12 cellular contexts compared by ENCODE assay signal in the genomic region with DNA sequence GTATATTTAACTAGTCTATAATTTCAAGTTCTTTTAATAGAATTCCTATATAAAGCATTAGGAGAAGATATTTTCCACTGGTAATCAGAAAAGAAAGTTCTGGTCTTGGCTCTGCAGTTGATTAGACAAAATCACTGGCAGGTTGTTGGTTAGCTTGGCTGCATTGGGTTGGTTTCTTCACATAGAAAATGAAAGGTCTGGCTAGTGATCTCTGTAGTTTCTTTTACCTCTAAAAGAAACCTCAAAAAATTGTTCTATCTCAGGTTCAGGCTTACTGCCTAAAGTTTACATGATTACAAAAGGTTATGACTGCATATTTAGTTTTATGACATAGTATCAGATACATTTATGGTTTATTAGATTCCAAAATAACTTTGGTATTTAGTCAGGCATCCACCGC.
DNase-seq lines count a peak whose midpoint lies in the region; ATAC-seq and TF ChIP-seq lines count a peak whose summit lies in the region.
"Had no signal": no experiment of that assay in that cellular context is flagged by ENCODE, and none has a peak within 500 bp of the region (broad histone marks: within the 10 kb centered on the region; RNA-seq: fewer than 3 reads in every experiment).

No MANE protein-coding gene starts in this region.

- no peaks in the 10 kb centered on the region for H3K27me3 ChIP-seq in RWPE2 (ENCODE audit: insufficient read depth, poor library complexity, severe bottlenecking)
- H3K27me3 ChIP-seq: BLaER1, sigmoid colon had no signal

- H3K36me3 ChIP-seq in RWPE2 (ENCODE audit: low read depth) (no peaks in the 10 kb centered on the region), mucosa of descending colon (ENCODE audit: low read depth) (no peaks in the 10 kb centered on the region)
- H3K36me3 ChIP-seq: BLaER1 had no signal

- H3K4me3 ChIP-seq in RWPE2 (ENCODE audit: severe bottlenecking) (no peak overlapping the region), mucosa of descending colon (no peak overlapping the region)
- H3K4me3 ChIP-seq: BLaER1, sigmoid colon had no signal

- H3K9me3 ChIP-seq in RWPE2 (ENCODE audit: severe bottlenecking) (no peaks in the 10 kb centered on the region), mucosa of descending colon (no peaks in the 10 kb centered on the region)
- H3K9me3 ChIP-seq: BLaER1 had no signal

- H3K4me1 ChIP-seq in RWPE2 (ENCODE audit: insufficient read depth, poor library complexity, severe bottlenecking) = peaks cover 7% of the 10 kb centered on the region
- H3K4me1 ChIP-seq in mucosa of descending colon (ENCODE audit: low read depth) = no peaks in the 10 kb centered on the region
- H3K4me1 ChIP-seq: BLaER1 had no signal

- ATAC-seq in GM18502 (IDR thresholded peaks at IDR 0.05; ENCODE audit: poor library complexity, unreplicated experiment) = peak; percentile 65
- ATAC-seq in GM19455 (IDR thresholded peaks at IDR 0.05; ENCODE audit: unreplicated experiment) = peak; percentile 65
- peak; percentile 59 for ATAC-seq in HG03025 (IDR thresholded peaks at IDR 0.05; ENCODE audit: low FRiP score, unreplicated experiment)
- ATAC-seq in RWPE2 (ENCODE audit: low read depth) = no peak
- no peak for ATAC-seq in mucosa of descending colon

- DNase-seq in RWPE2 (ENCODE audit: low spot score) = no peak
- DNase-seq in stimulated activated CD4-positive, alpha-beta T cell treated with anti-CD3 and anti-CD28 coated beads, Interleukin-4, amount 100 ng/mL, for 4 hours = no peak
- DNase-seq in SHP77 (lab: John Stamatoyannopoulos, UW) = no peak
- no peak for DNase-seq in stimulated activated CD8-positive, alpha-beta memory T cell treated with anti-CD3 and anti-CD28 coated beads, Interleukin-4, amount 100 ng/mL, for 48 hours
- no peak for DNase-seq in mucosa of descending colon
- DNase-seq: activated T-cell treated with anti-CD3 and anti-CD28 coated beads for 4 hours, NCI-H2171, sigmoid colon had no signal

- TF ChIP-seq CTCF in RWPE2 (IDR thresholded peaks at IDR 0.05; ENCODE audit: poor library complexity, severe bottlenecking) (no peak), mucosa of descending colon (IDR thresholded peaks at IDR 0.05) (no peak)

- intact Hi-C loops in mucosa of descending colon (cut with DNase I, micrococcal nuclease) = no loop called here

- H3K27ac ChIP-seq in RWPE2 (ENCODE audit: poor library complexity, severe bottlenecking) = peak overlapping the region; percentile 26
- H3K27ac ChIP-seq: BLaER1 had no signal

Comparison
In these comparisons a context has a peak if more than half of its experiments do, and no peak if none do; other contexts are left out.
1. ATAC-seq: peak in GM18502 (single experiment), GM19455 (single experiment) and HG03025 (single experiment); none in RWPE2 (single experiment) and mucosa of descending colon (single experiment).